ENCODE assay signal across 16 cellular contexts in genomic region chr2:24509840-24510239, GRCh38. TPM values are rescaled to one million over a fixed set of nuclear protein-coding genes. Genes with fewer than 3 reads are reported as not detected.
DNase-seq lines count a peak whose midpoint lies in the region; ATAC-seq, FAIRE-seq and TF ChIP-seq lines count a peak whose summit lies in the region.
"Had no signal": no experiment of that assay in that cellular context is flagged by ENCODE, and none has a peak within 500 bp of the region (broad histone marks: within the 10 kb centered on the region; RNA-seq: fewer than 3 reads in every experiment).

No MANE protein-coding gene starts in this region.

- H3K4me1 Mint-ChIP-seq in activated T-cell treated with anti-CD3 and anti-CD28 coated beads, Interleukin-2, amount 50 U/mL, for 4 hours (ENCODE audit: low read depth): peaks cover 78% of the 10 kb centered on the region
- H3K4me1 Mint-ChIP-seq in T-helper 17 cell: peaks cover 62% of the 10 kb centered on the region

- peak overlapping the region; percentile 88 for H3K4me2 ChIP-seq in GM12878 (ENCODE audit: control insufficient read depth, insufficient read depth)

- intact Hi-C loops in GM12878 (cut with micrococcal nuclease; ENCODE audit: unreplicated experiment) (loop anchor here (1.0 to 2.0 kb wide), 2 partner anchors 17 to 66 kb away; no protein-coding TSS in a partner anchor), left lung (cut with DNase I) (no loop called here)

- RAD21 ChIA-PET in GM12878 (lab: Charles Lee; ENCODE audit: unreplicated experiment): no interaction called here

- H3K27ac Mint-ChIP-seq in T-helper 17 cell: no peak overlapping the region
- H3K27ac Mint-ChIP-seq: activated naive CD4-positive, alpha-beta T cell treated with anti-CD3 and anti-CD28 coated beads, Interleukin-2, amount 50 U/mL, for 72 hours had no signal

- TF ChIP-seq EP300 in GM12878 (IDR thresholded peaks at IDR 0.05; ENCODE audit: borderline replicate concordance in 1 of 2, control insufficient read depth in 1 of 2, low read depth in 2 of 2, low read length in 2 of 2): no peak

- H3K27ac ChIP-seq in GM12878 (ENCODE audit: control insufficient read depth, insufficient read depth): peak overlapping the region; percentile 84
- H3K27ac ChIP-seq in left lung: no peak overlapping the region
- H3K27ac ChIP-seq: breast epithelium, thyroid gland had no signal

- H3K4me1 ChIP-seq in GM12878 (ENCODE audit: control insufficient read depth, insufficient read depth, low read length) (peaks cover 37% of the 10 kb centered on the region), left lung (peaks cover 8 to 66% of the 10 kb centered on the region in 2 donors)

- H3K9me3 ChIP-seq in GM12878 (replicated peaks; ENCODE audit: control insufficient read depth, insufficient read depth, low read length) (no peaks in the 10 kb centered on the region), left lung (no peaks in the 10 kb centered on the region), T-helper 17 cell (ENCODE audit: control insufficient read depth, low read length, poor library complexity, severe bottlenecking) (no peaks in the 10 kb centered on the region)
- H3K9me3 ChIP-seq: breast epithelium, thyroid gland had no signal

- H3K27me3 ChIP-seq in GM12878 (replicated peaks in 1 of 2; ENCODE audit: control insufficient read depth in 2 of 2, insufficient read depth in 2 of 2, low read length in 1 of 2) (no peaks in the 10 kb centered on the region), left lung (no peaks in the 10 kb centered on the region)
- H3K27me3 ChIP-seq: breast epithelium, thyroid gland had no signal

- no peaks in the 10 kb centered on the region; a peak in 1 of 4 replicates for H3K36me3 ChIP-seq in GM12878 (ENCODE audit: control insufficient read depth in 2 of 2, insufficient read depth in 2 of 2, low read length in 1 of 2)
- H3K36me3 ChIP-seq in left lung: no peaks in the 10 kb centered on the region
- H3K36me3 ChIP-seq: breast epithelium, thyroid gland had no signal

- TF ChIP-seq RAD21 in GM12878 (IDR thresholded peaks at IDR 0.05; ENCODE audit: insufficient read depth, low read depth, low read length): no peak

- H3K9me3 Mint-ChIP-seq in activated T-cell treated with anti-CD3 and anti-CD28 coated beads, Interleukin-2, amount 50 U/mL, for 4 hours: no peaks in the 10 kb centered on the region

- H3K36me3 Mint-ChIP-seq in activated T-cell treated with anti-CD3 and anti-CD28 coated beads, Interleukin-2, amount 50 U/mL, for 4 hours (ENCODE audit: insufficient read depth): peaks cover 3% of the 10 kb centered on the region
- H3K36me3 Mint-ChIP-seq in T-helper 17 cell (ENCODE audit: low read depth): no peaks in the 10 kb centered on the region

- H2AFZ ChIP-seq in GM12878 (ENCODE audit: control insufficient read depth, low read depth, low read length): no peak overlapping the region

- CTCF ChIA-PET in GM12878 (lab: Yijun Ruan, JAX): no interaction called here

- no TSS peak for BruUV-seq in GM12878 (replicated peaks; lab: Mats Ljungman, UMichigan)

- H3K27me3 Mint-ChIP-seq in activated T-cell treated with anti-CD3 and anti-CD28 coated beads, Interleukin-2, amount 50 U/mL, for 4 hours (ENCODE audit: low read depth): no peaks in the 10 kb centered on the region
- H3K27me3 Mint-ChIP-seq in T-helper 17 cell: no peaks in the 10 kb centered on the region

- TF ChIP-seq CTCF in GM12878 (IDR thresholded peaks at IDR 0.05 in 2 of 3, conservative IDR thresholded peaks at IDR 0.05 in 1 of 3; ENCODE audit: control insufficient read depth in 2 of 3, extremely low read depth in 1 of 3, insufficient read depth in 1 of 3, low read depth in 3 of 3, low read length in 3 of 3): no peak
- TF ChIP-seq CTCF in left lung (IDR thresholded peaks at IDR 0.05): no peak

- no peaks in the 10 kb centered on the region for H4K20me1 ChIP-seq in GM12878 (ENCODE audit: control insufficient read depth, insufficient read depth)

- no peak for DNase-seq in GM12878 (ENCODE audit: low read depth, low spot score)
- no peak for DNase-seq in GM12892 (ENCODE audit: insufficient read length)
- DNase-seq in left lung: no peak
- no peak for DNase-seq in activated T-cell treated with anti-CD3 and anti-CD28 coated beads, Interleukin-2, amount 50 U/mL, for 4 hours
- no peak for DNase-seq in T-helper 17 cell
- DNase-seq: activated CD8-positive, alpha-beta memory T cell treated with anti-CD3 and anti-CD28 coated beads, Interleukin-2, amount 50 U/mL, for 4 hours; NCI-H2029; SW 1271; thyroid gland had no signal

- 7% methylated on average over 3 of the region's 3 CpGs for WGBS in GM12878 (ENCODE audit: insufficient coverage, insufficient replicate concordance, low lambda C conversion rate, missing lambda C conversion rate)

- H3K4me3 ChIP-seq in GM12878: peak overlapping the region; percentile 43; the same call in 1 of the 2 replicates
- H3K4me3 ChIP-seq in left lung: no peak overlapping the region
- H3K4me3 ChIP-seq: breast epithelium, lung, thyroid gland had no signal

- SMC1A ChIA-PET in GM12878 (lab: Charles Lee; ENCODE audit: uncharacterized antibody, unreplicated experiment): interaction anchor here (0.9 to 4.8 kb wide), 3 partner anchors 14 to 1719 kb away, joined by 3 to 50 read pairs (median 23); partner anchors contain the start of gene NCOA1

- in situ Hi-C loops in GM12878 (cut with MboI): no loop called here

- peaks cover 70% of the 10 kb centered on the region for H3K79me2 ChIP-seq in GM12878 (ENCODE audit: control insufficient read depth, insufficient read depth, low read length)

- POLR2A ChIA-PET in GM12878 (lab: Charles Lee): interaction anchor here (0.9 kb wide), 1 partner anchor 69 kb away, joined by 3 read pairs; no protein-coding TSS in a partner anchor

- H3K4me3 Mint-ChIP-seq in activated T-cell treated with anti-CD3 and anti-CD28 coated beads, Interleukin-2, amount 50 U/mL, for 4 hours: no peak overlapping the region
- H3K4me3 Mint-ChIP-seq in T-helper 17 cell: no peak overlapping the region

- no peak overlapping the region for H3K9ac ChIP-seq in GM12878 (ENCODE audit: control insufficient read depth, insufficient read depth, low read length)

- TF ChIP-seq POLR2A in GM12878 (IDR thresholded peaks at IDR 0.05; ENCODE audit: low read depth, low read length) (no peak), GM12892 (IDR thresholded peaks at IDR 0.05; ENCODE audit: low read depth, low read length) (no peak)

- peak; percentile 42 for ATAC-seq in GM18858 (IDR thresholded peaks at IDR 0.05; ENCODE audit: unreplicated experiment)
- ATAC-seq in GM21515 (IDR thresholded peaks at IDR 0.05; ENCODE audit: unreplicated experiment): peak; percentile 47
- ATAC-seq in HG03039 (IDR thresholded peaks at IDR 0.05; ENCODE audit: unreplicated experiment): peak; percentile 55
- ATAC-seq in GM12878: peak; percentile 84
- no peak for ATAC-seq in left lung
- ATAC-seq in activated T-cell treated with anti-CD3 and anti-CD28 coated beads, Interleukin-2, amount 50 U/mL, for 4 hours: no peak
- no peak for ATAC-seq in T-helper 17 cell

- no peak for FAIRE-seq in GM12878 (lab: Jason Lieb, UNC)
- no peak for FAIRE-seq in GM12892 (lab: Jason Lieb, UNC)
- FAIRE-seq: RCC 7860 had no signal

TF ChIP-seq in GM12878, 131 proteins besides CTCF, POLR2A, EP300 and RAD21 (continues in another document):
- no peak for TF ChIP-seq TCF3 (IDR thresholded peaks at IDR 0.05; ENCODE audit: borderline replicate concordance, insufficient read depth, low read depth, low read length)
- TF ChIP-seq BCL11A (IDR thresholded peaks at IDR 0.05; ENCODE audit: low read depth, low read length): no peak
- no peak for TF ChIP-seq CHD2 (IDR thresholded peaks at IDR 0.05; ENCODE audit: borderline replicate concordance, low read depth, low read length)
- no peak for TF ChIP-seq ASH2L (IDR thresholded peaks at IDR 0.05; ENCODE audit: borderline replicate concordance, low read depth)
- TF ChIP-seq SUZ12 (IDR thresholded peaks at IDR 0.05; ENCODE audit: unreplicated experiment): no peak
- TF ChIP-seq ZBED1 (IDR thresholded peaks at IDR 0.05; ENCODE audit: borderline replicate concordance): no peak
- no peak for TF ChIP-seq WRNIP1 (IDR thresholded peaks at IDR 0.05; ENCODE audit: borderline replicate concordance, low read depth, low read length)
- TF ChIP-seq HCFC1 (IDR thresholded peaks at IDR 0.05; ENCODE audit: low read length): no peak
- TF ChIP-seq CREB1 (IDR thresholded peaks at IDR 0.05; ENCODE audit: low read depth): no peak
- TF ChIP-seq PML (IDR thresholded peaks at IDR 0.05; ENCODE audit: low read length): no peak
- no peak for TF ChIP-seq CBFB (IDR thresholded peaks at IDR 0.05; ENCODE audit: low read depth)

RNA-seq across cellular contexts. Expression of gene NCOA1, which starts 18.8 kb away (rescaled TPM):
- total RNA-seq in GM12878 (2013; cell fraction: nucleolus; rRNA removed): 60.6 and 70.3 TPM in 2 replicates
- total RNA-seq in GM12878 (2014; rRNA removed): 7.1 and 8.0 TPM in 2 replicates
- 7.9 and 8.3 TPM in 2 replicates for total RNA-seq in GM12878 (2014; rRNA removed; fragmentation: Illumina TruSeq; extraction: Trizol)
- 6.3 and 7.3 TPM in 2 replicates for total RNA-seq in GM12878 (2021)
- polyA plus RNA-seq in GM12878 (2011; ENCODE audit: low read depth): 7.8 TPM
- polyA plus RNA-seq in GM12878 (2011; rRNA removed): 32.0 and 35.6 TPM in 2 replicates
- 23.4 and 24.4 TPM in 2 replicates for polyA plus RNA-seq in GM12878 (2011; cell fraction: cytosol; rRNA removed)
- polyA plus RNA-seq in GM12878 (2011; cell fraction: nucleus; rRNA removed): 24.2 and 27.9 TPM in 2 replicates
- polyA plus RNA-seq in GM12878 (2012): 9.6 and 10.4 TPM in 2 replicates
- polyA plus RNA-seq in GM12878 (2014; fragmentation: Illumina TruSeq; extraction: Trizol): 8.7 and 9.4 TPM in 2 replicates
- polyA plus RNA-seq in GM12878 (2014; fragmentation: Nextera tagmentation; extraction: Ambion mirVana): 1 to 10 TPM; 1.9 to 3.3 TPM
- polyA plus RNA-seq in GM12878 (2014; rRNA removed): 4.8 and 5.1 TPM in 2 replicates
- polyA plus RNA-seq in GM12878 (2016; fragmentation: Nextera tagmentation; extraction: Ambion mirVana): 1 to 10 TPM; 1.8 to 2.4 TPM
- polyA minus RNA-seq in GM12878 (2011; rRNA and poly(A)+ RNA removed): 88.3 and 108 TPM in 2 replicates
- 19.0 and 19.9 TPM in 2 replicates for polyA minus RNA-seq in GM12878 (2011; cell fraction: cytosol; rRNA and poly(A)+ RNA removed)
- 60.0 and 123 TPM in 2 replicates for polyA minus RNA-seq in GM12878 (2011; cell fraction: nucleus; rRNA and poly(A)+ RNA removed)
- polyA plus RNA-seq in GM12892 (2012; ENCODE audit: missing spikeins): 10.8 TPM
- total RNA-seq in left lung: 10 to 100 TPM; 32.6 to 38.2 TPM
- total RNA-seq in activated T-cell treated with anti-CD3 and anti-CD28 coated beads, Interleukin-2, amount 50 U/mL, for 4 hours: 10 to 100 TPM; 23.9 to 36.9 (median 34.5) TPM
- total RNA-seq in T-helper 17 cell: 10 to 100 TPM; 44.2 to 47.1 TPM

Comparison
In these comparisons a context has a peak if more than half of its experiments do, and no peak if none do; other contexts are left out.
1. ATAC-seq: peak in GM18858 (single experiment), GM21515 (single experiment), HG03039 (single experiment) and GM12878 (single experiment); none in left lung (single experiment), activated T-cell treated with anti-CD3 and anti-CD28 coated beads, Interleukin-2, amount 50 U/mL, for 4 hours (0 of 2) and T-helper 17 cell (single experiment).